ENCODE assay signal across 1 cellular context in the genomic region with DNA sequence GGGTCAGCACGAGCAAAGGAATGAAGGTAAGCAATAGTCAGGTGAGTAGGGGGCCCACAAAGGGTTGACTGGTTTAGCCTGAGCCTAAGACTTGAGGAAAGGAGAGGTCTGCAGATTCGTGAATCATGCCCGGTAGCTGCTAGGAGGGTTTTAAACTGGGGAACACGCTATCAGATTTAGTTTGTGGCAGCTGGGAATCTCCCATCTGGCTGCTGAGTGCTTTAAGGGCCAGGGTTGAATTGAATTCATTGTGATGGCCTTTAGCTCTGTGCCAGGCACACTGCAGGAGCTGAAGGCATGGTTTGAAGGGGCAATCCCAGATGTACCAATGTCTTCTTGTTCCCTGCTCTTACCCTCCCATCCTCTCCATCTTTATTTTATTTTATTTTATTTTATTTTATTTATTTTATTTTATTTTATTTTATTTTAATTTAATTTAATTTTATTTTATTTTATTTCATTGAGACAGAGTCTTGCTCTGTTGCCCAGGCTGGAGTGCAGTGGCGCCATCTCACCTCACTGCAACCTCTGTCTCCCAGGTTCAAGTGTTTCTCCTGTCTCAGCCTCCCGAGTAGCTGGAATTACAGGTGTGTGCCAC.
TF ChIP-seq lines count a peak whose summit lies in the region.

No MANE protein-coding gene starts in this region.

TF ChIP-seq in SK-N-SH, 30 proteins besides CTCF, POLR2A, EP300 and RAD21:
- TF ChIP-seq, protein P1, sequence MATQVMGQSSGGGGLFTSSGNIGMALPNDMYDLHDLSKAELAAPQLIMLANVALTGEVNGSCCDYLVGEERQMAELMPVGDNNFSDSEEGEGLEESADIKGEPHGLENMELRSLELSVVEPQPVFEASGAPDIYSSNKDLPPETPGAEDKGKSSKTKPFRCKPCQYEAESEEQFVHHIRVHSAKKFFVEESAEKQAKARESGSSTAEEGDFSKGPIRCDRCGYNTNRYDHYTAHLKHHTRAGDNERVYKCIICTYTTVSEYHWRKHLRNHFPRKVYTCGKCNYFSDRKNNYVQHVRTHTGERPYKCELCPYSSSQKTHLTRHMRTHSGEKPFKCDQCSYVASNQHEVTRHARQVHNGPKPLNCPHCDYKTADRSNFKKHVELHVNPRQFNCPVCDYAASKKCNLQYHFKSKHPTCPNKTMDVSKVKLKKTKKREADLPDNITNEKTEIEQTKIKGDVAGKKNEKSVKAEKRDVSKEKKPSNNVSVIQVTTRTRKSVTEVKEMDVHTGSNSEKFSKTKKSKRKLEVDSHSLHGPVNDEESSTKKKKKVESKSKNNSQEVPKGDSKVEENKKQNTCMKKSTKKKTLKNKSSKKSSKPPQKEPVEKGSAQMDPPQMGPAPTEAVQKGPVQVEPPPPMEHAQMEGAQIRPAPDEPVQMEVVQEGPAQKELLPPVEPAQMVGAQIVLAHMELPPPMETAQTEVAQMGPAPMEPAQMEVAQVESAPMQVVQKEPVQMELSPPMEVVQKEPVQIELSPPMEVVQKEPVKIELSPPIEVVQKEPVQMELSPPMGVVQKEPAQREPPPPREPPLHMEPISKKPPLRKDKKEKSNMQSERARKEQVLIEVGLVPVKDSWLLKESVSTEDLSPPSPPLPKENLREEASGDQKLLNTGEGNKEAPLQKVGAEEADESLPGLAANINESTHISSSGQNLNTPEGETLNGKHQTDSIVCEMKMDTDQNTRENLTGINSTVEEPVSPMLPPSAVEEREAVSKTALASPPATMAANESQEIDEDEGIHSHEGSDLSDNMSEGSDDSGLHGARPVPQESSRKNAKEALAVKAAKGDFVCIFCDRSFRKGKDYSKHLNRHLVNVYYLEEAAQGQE (IDR thresholded peaks at IDR 0.05; ENCODE audit: low read depth, low read length), result no peak
- no peak for TF ChIP-seq MEF2A (IDR thresholded peaks at IDR 0.05; ENCODE audit: borderline replicate concordance, low read depth)
- no peak for TF ChIP-seq YY1 (IDR thresholded peaks at IDR 0.05; ENCODE audit: low read depth)
- no peak for TF ChIP-seq POLR2AphosphoS5 (IDR thresholded peaks at IDR 0.05; ENCODE audit: low read depth, low read length)
- no peak for TF ChIP-seq TCF12 (IDR thresholded peaks at IDR 0.05)
- TF ChIP-seq SMC3 (IDR thresholded peaks at IDR 0.05; ENCODE audit: low read depth, low read length), result no peak
- TF ChIP-seq, protein P2, sequence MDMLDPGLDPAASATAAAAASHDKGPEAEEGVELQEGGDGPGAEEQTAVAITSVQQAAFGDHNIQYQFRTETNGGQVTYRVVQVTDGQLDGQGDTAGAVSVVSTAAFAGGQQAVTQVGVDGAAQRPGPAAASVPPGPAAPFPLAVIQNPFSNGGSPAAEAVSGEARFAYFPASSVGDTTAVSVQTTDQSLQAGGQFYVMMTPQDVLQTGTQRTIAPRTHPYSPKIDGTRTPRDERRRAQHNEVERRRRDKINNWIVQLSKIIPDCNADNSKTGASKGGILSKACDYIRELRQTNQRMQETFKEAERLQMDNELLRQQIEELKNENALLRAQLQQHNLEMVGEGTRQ (IDR thresholded peaks at IDR 0.05; ENCODE audit: borderline replicate concordance, low read depth, low read length), result no peak
- TF ChIP-seq, protein P3, sequence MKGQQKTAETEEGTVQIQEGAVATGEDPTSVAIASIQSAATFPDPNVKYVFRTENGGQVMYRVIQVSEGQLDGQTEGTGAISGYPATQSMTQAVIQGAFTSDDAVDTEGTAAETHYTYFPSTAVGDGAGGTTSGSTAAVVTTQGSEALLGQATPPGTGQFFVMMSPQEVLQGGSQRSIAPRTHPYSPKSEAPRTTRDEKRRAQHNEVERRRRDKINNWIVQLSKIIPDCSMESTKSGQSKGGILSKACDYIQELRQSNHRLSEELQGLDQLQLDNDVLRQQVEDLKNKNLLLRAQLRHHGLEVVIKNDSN (IDR thresholded peaks at IDR 0.05; ENCODE audit: borderline replicate concordance, low read depth), result no peak
- no peak for TF ChIP-seq EZH2phosphoT487 (IDR thresholded peaks at IDR 0.05; ENCODE audit: borderline replicate concordance, low read depth)
- no peak for TF ChIP-seq SIN3A (IDR thresholded peaks at IDR 0.05; ENCODE audit: borderline replicate concordance, low read depth, low read length)
- no peak for TF ChIP-seq RXRA (IDR thresholded peaks at IDR 0.05; ENCODE audit: borderline replicate concordance, low read depth)
